In genomic region chr17:82737981-82738877, GRCh38 we compare ENCODE assay signal across 1 cellular context.
TF ChIP-seq lines count a peak whose summit lies in the region.

No MANE protein-coding gene starts in this region.

TF ChIP-seq in HepG2, 621 proteins besides CTCF, POLR2A, EP300 and RAD21 (continues in another document):
- TF ChIP-seq MYNN (CRISPR knock-in tag; IDR thresholded peaks at IDR 0.05; ENCODE audit: low read depth): peak; percentile 95
- peak; percentile 91; the same call in 1 of the 2 replicates for TF ChIP-seq THAP9 (CRISPR knock-in tag; IDR thresholded peaks at IDR 0.05; ENCODE audit: borderline replicate concordance)
- peak; percentile 100 for TF ChIP-seq MXD1 (CRISPR knock-in tag; IDR thresholded peaks at IDR 0.05)
- TF ChIP-seq ZNF639 (CRISPR knock-in tag; conservative IDR thresholded peaks at IDR 0.05): peak; percentile 95
- TF ChIP-seq DZIP1 (CRISPR knock-in tag; IDR thresholded peaks at IDR 0.05): peak; percentile 89
- peak; percentile 99 for TF ChIP-seq MEIS1 (CRISPR knock-in tag; IDR thresholded peaks at IDR 0.05; ENCODE audit: borderline replicate concordance)
- peak; percentile 97 for TF ChIP-seq SOX5 (CRISPR knock-in tag; IDR thresholded peaks at IDR 0.05; ENCODE audit: borderline replicate concordance)
- peak; percentile 96 for TF ChIP-seq RCOR2 (CRISPR knock-in tag; IDR thresholded peaks at IDR 0.05)
- TF ChIP-seq ZSCAN9 (CRISPR knock-in tag; IDR thresholded peaks at IDR 0.05; ENCODE audit: borderline replicate concordance): peak; percentile 100
- TF ChIP-seq SNAPC2 (CRISPR knock-in tag; IDR thresholded peaks at IDR 0.05): peak; percentile 97
- TF ChIP-seq LBX2 (CRISPR knock-in tag; IDR thresholded peaks at IDR 0.05; ENCODE audit: borderline replicate concordance): peak; percentile 99
- no peak for TF ChIP-seq ARID3A (IDR thresholded peaks at IDR 0.05; ENCODE audit: low read depth, low read length)
- peak; percentile 99 for TF ChIP-seq RXRB (CRISPR knock-in tag; IDR thresholded peaks at IDR 0.05; ENCODE audit: borderline replicate concordance)
- peak; percentile 46 for TF ChIP-seq MAZ (IDR thresholded peaks at IDR 0.05; ENCODE audit: borderline replicate concordance, low read depth, low read length)
- TF ChIP-seq MAZ (CRISPR knock-in tag; IDR thresholded peaks at IDR 0.05; ENCODE audit: low read depth): peak; percentile 99
- TF ChIP-seq ZNF382 (CRISPR knock-in tag; IDR thresholded peaks at IDR 0.05; ENCODE audit: borderline replicate concordance): no peak
- peak; percentile 99 for TF ChIP-seq ZNF616 (CRISPR knock-in tag; IDR thresholded peaks at IDR 0.05; ENCODE audit: low read depth)
- peak; percentile 96 for TF ChIP-seq XRCC5 (optimal IDR thresholded peaks at IDR 0.05; ENCODE audit: low read length)
- peak; percentile 96 for TF ChIP-seq KAT8 (CRISPR knock-in tag; IDR thresholded peaks at IDR 0.05)
- TF ChIP-seq ARID2 (CRISPR knock-in tag; IDR thresholded peaks at IDR 0.05; ENCODE audit: borderline replicate concordance): peak; percentile 99
- peak; percentile 99 for TF ChIP-seq ATF7-NPFF (CRISPR knock-in tag; IDR thresholded peaks at IDR 0.05; ENCODE audit: low read depth)
- TF ChIP-seq AKNA (CRISPR knock-in tag; IDR thresholded peaks at IDR 0.05; ENCODE audit: borderline replicate concordance): peak; percentile 95
- TF ChIP-seq ISL2 (CRISPR knock-in tag; IDR thresholded peaks at IDR 0.05): peak; percentile 89
- TF ChIP-seq ATF2 (CRISPR knock-in tag; IDR thresholded peaks at IDR 0.05): peak; percentile 93
- no peak; the same call in 1 of the 2 replicates for TF ChIP-seq FOXM1 (CRISPR knock-in tag; IDR thresholded peaks at IDR 0.05)
- peak; percentile 100 for TF ChIP-seq ZNF136 (CRISPR knock-in tag; IDR thresholded peaks at IDR 0.05; ENCODE audit: low read depth)
- TF ChIP-seq ZNF773 (CRISPR knock-in tag; IDR thresholded peaks at IDR 0.05; ENCODE audit: borderline replicate concordance): peak; percentile 98
- peak; percentile 98 for TF ChIP-seq ZNF407 (CRISPR knock-in tag; IDR thresholded peaks at IDR 0.05; ENCODE audit: not compliant biosample characterization)
- no peak for TF ChIP-seq THYN1 (CRISPR knock-in tag; IDR thresholded peaks at IDR 0.05; ENCODE audit: borderline replicate concordance, low read depth)
- no peak for TF ChIP-seq ZNF496 (CRISPR knock-in tag; IDR thresholded peaks at IDR 0.05; ENCODE audit: insufficient replicate concordance)
